Comparison of ENCODE assay signal across 22 cellular contexts in genomic region chr20:40309731-40310130, GRCh38.
"Had no signal": no experiment of that assay in that cellular context is flagged by ENCODE, and none has a peak within 500 bp of the region (broad histone marks: within the 10 kb centered on the region; RNA-seq: fewer than 3 reads in every experiment).

No MANE protein-coding gene starts in this region.

- H3K27me3 Mint-ChIP-seq: stimulated activated naive CD8-positive, alpha-beta T cell treated with anti-CD3 and anti-CD28 coated beads, Interleukin-15, amount 100 ng/mL, for 72 hours had no signal

- H3K4me2 ChIP-seq: hepatocyte had no signal

- H3K79me2 ChIP-seq: hepatocyte had no signal

- H3K9me3 Mint-ChIP-seq: effector memory CD8-positive, alpha-beta T cell; stimulated activated naive CD8-positive, alpha-beta T cell treated with anti-CD3 and anti-CD28 coated beads, Interleukin-15, amount 100 ng/mL, for 72 hours had no signal

- H3K27ac ChIP-seq: esophagus squamous epithelium, hepatocyte, psoas muscle, skin epidermis, testis, tibial nerve, upper lobe of right lung had no signal

- H3K27me3 ChIP-seq: esophagus squamous epithelium, hepatocyte, testis, tibial nerve, upper lobe of right lung had no signal

- ATAC-seq: effector memory CD8-positive, alpha-beta T cell; left colon; left ventricle myocardium superior; psoas muscle; sciatic nerve; stimulated activated naive B cell treated with anti-CD40 and anti-IgM and Interleukin-4, amounts not matched to agents 10 μg/mL and 1 μg/mL and 100 μg/mL, for 72 hours; stimulated activated naive CD8-positive, alpha-beta T cell treated with anti-CD3 and anti-CD28 coated beads, Interleukin-15, amount 100 ng/mL, for 72 hours; upper lobe of right lung had no signal

- H3K4me3 Mint-ChIP-seq: effector memory CD8-positive, alpha-beta T cell; naive B cell; nephron; stimulated activated naive B cell treated with anti-CD40 and anti-IgM and Interleukin-4, amounts not matched to agents 10 μg/mL and 1 μg/mL and 100 μg/mL, for 72 hours; stimulated activated naive CD8-positive, alpha-beta T cell treated with anti-CD3 and anti-CD28 coated beads, Interleukin-15, amount 100 ng/mL, for 72 hours had no signal

- H3K4me3 ChIP-seq: esophagus squamous epithelium, hepatocyte, lung, psoas muscle, skin epidermis, testis, tibial nerve, upper lobe of right lung had no signal

- H2AFZ ChIP-seq: hepatocyte had no signal

- DNase-seq: effector memory CD8-positive, alpha-beta T cell; esophagus squamous epithelium; foreskin fibroblast; left colon; left ventricle myocardium superior; mesenchymal stem cell; midbrain; naive B cell; psoas muscle; retina; stimulated activated CD4-positive, alpha-beta T cell treated with anti-CD3 and anti-CD28 coated beads, Interleukin-2, amount 100 ng/mL, for 24 hours; stimulated activated CD4-positive, alpha-beta T cell treated with anti-CD3 and anti-CD28 coated beads, Interleukin-4, amount 100 ng/mL, for 4 hours; stimulated activated naive B cell treated with anti-CD40 and anti-IgM and Interleukin-4, amounts not matched to agents 10 μg/mL and 1 μg/mL and 100 μg/mL, for 72 hours; stimulated activated naive CD8-positive, alpha-beta T cell treated with anti-CD3 and anti-CD28 coated beads, Interleukin-15, amount 100 ng/mL, for 72 hours; testis; upper lobe of right lung had no signal

- H3K9me3 ChIP-seq: esophagus squamous epithelium, psoas muscle, testis, tibial nerve, upper lobe of right lung had no signal

- H3K4me1 Mint-ChIP-seq: naive B cell; stimulated activated naive B cell treated with anti-CD40 and anti-IgM and Interleukin-4, amounts not matched to agents 10 μg/mL and 1 μg/mL and 100 μg/mL, for 72 hours; stimulated activated naive CD8-positive, alpha-beta T cell treated with anti-CD3 and anti-CD28 coated beads, Interleukin-15, amount 100 ng/mL, for 72 hours had no signal

- H3K27ac Mint-ChIP-seq: effector memory CD8-positive, alpha-beta T cell; naive B cell; nephron; stimulated activated naive B cell treated with anti-CD40 and anti-IgM and Interleukin-4, amounts not matched to agents 10 μg/mL and 1 μg/mL and 100 μg/mL, for 72 hours; stimulated activated naive CD8-positive, alpha-beta T cell treated with anti-CD3 and anti-CD28 coated beads, Interleukin-15, amount 100 ng/mL, for 72 hours had no signal

- H3K36me3 Mint-ChIP-seq: naive B cell; stimulated activated naive B cell treated with anti-CD40 and anti-IgM and Interleukin-4, amounts not matched to agents 10 μg/mL and 1 μg/mL and 100 μg/mL, for 72 hours had no signal

- H3K36me3 ChIP-seq: esophagus squamous epithelium, tibial nerve, upper lobe of right lung had no signal

- H3K4me1 ChIP-seq: testis, upper lobe of right lung had no signal
